15 cellular contexts compared by ENCODE assay signal in the genomic region with DNA sequence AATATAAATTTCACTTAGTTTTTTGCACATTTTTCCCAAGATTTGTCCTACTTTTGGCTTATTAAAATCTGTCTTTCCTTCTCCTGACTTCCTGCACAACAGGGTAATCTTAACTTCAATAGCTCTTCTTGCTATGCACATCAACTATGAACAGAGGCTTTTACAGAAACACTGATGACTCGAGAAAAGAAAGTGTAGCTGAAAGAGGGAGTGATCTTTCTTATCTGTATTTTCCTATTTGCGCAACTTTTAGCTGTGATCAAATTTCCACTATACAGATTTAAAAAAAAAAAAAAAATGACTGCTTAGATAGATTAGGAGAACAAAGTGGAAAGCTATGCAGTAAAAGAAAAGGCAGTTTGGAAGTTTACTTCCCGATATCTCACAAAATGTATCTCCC.
DNase-seq lines count a peak whose midpoint lies in the region; ATAC-seq and TF ChIP-seq lines count a peak whose summit lies in the region.
"Had no signal": no experiment of that assay in that cellular context is flagged by ENCODE, and none has a peak within 500 bp of the region (broad histone marks: within the 10 kb centered on the region; RNA-seq: fewer than 3 reads in every experiment).

No MANE protein-coding gene starts in this region.

- H3K9me3 ChIP-seq in GM23248 (ENCODE audit: low read depth), result no peaks in the 10 kb centered on the region
- no peaks in the 10 kb centered on the region for H3K9me3 ChIP-seq in PC-3 (ENCODE audit: low read length)
- H3K9me3 ChIP-seq in mesenchymal stem cell (ENCODE audit: control insufficient read depth, low read length), result peaks cover 3% of the 10 kb centered on the region
- H3K9me3 ChIP-seq in BE2C, result no peaks in the 10 kb centered on the region
- H3K9me3 ChIP-seq: BLaER1, Caco-2 had no signal

- H3K9me2 ChIP-seq in GM23248 (ENCODE audit: insufficient read depth) (no peaks in the 10 kb centered on the region; the same call in 1 of the 2 replicates), PC-3 (replicated peaks; ENCODE audit: low read length) (no peaks in the 10 kb centered on the region)

- peak; percentile 32 for DNase-seq in GM23248
- DNase-seq in PC-3, result no peak
- DNase-seq in choroid plexus epithelial cell (ENCODE audit: low read depth), result peak; percentile 60
- DNase-seq in mesenchymal stem cell, result peak; percentile 38
- DNase-seq in T-cell, result no peak
- DNase-seq in BE2C, result no peak
- no peak for DNase-seq in DMS 273 treated with DMSO at 0.1 percent for 48 hours (lab: John Stamatoyannopoulos, UW)
- DNase-seq: Caco-2; CD8-positive, alpha-beta memory T cell; DMS53; GF-D8 had no signal

- H2BK5ac ChIP-seq in mesenchymal stem cell (ENCODE audit: low read depth, low read length, poor library complexity, severe bottlenecking), result no peak overlapping the region

- intact Hi-C loops in PC-3 (cut with micrococcal nuclease), result no loop called here

- H3K9me3 Mint-ChIP-seq in T-cell, result peaks cover 0 to 8% (median 0%) of the 10 kb centered on the region in 3 donors
- H3K9me3 Mint-ChIP-seq: IgD-negative memory B cell had no signal

- H3K4me2 ChIP-seq in GM23248 (ENCODE audit: unreplicated experiment), result no peak overlapping the region
- H3K4me2 ChIP-seq in PC-3 (ENCODE audit: low read length), result peak overlapping the region; percentile 40
- H3K4me2 ChIP-seq in mesenchymal stem cell (ENCODE audit: low read length, poor library complexity, severe bottlenecking), result no peak overlapping the region
- H3K4me2 ChIP-seq: BLaER1 had no signal

- H2BK12ac ChIP-seq in mesenchymal stem cell (ENCODE audit: low read length in 2 of 2), result no peak overlapping the region

- no peak overlapping the region for H4K8ac ChIP-seq in mesenchymal stem cell (ENCODE audit: low read length)

- no peak overlapping the region for H2AK5ac ChIP-seq in mesenchymal stem cell (ENCODE audit: low read length, severe bottlenecking)

- H3K79me2 ChIP-seq in GM23248 (ENCODE audit: insufficient read depth) (peaks cover 85% of the 10 kb centered on the region), PC-3 (ENCODE audit: low read length) (no peaks in the 10 kb centered on the region)

- H3K18ac ChIP-seq in mesenchymal stem cell (ENCODE audit: low read depth in 1 of 2, low read length in 2 of 2), result no peak overlapping the region

- H3K4me3 ChIP-seq in GM23248, result no peak overlapping the region
- H3K4me3 ChIP-seq in PC-3 (ENCODE audit: low read length), result no peak overlapping the region
- H3K4me3 ChIP-seq in choroid plexus epithelial cell (ENCODE audit: low read depth, low read length), result no peak overlapping the region
- H3K4me3 ChIP-seq in mesenchymal stem cell (ENCODE audit: insufficient read depth in 1 of 2, low read depth in 1 of 2, low read length in 2 of 2), result no peak overlapping the region
- no peak overlapping the region for H3K4me3 ChIP-seq in BE2C (ENCODE audit: low read depth, low read length)
- H3K4me3 ChIP-seq: BLaER1 had no signal

- no peaks in the 10 kb centered on the region for H3K4me1 Mint-ChIP-seq in T-cell
- H3K4me1 Mint-ChIP-seq: CD8-positive, alpha-beta memory T cell had no signal

- H2AFZ ChIP-seq in GM23248, result no peak overlapping the region
- no peak overlapping the region for H2AFZ ChIP-seq in PC-3 (ENCODE audit: low read length)
- no peak overlapping the region for H2AFZ ChIP-seq in mesenchymal stem cell (ENCODE audit: low read depth, low read length)

- H3K36me3 ChIP-seq in GM23248 (ENCODE audit: low read depth), result no peaks in the 10 kb centered on the region
- no peaks in the 10 kb centered on the region for H3K36me3 ChIP-seq in PC-3 (ENCODE audit: low read depth, low read length)
- no peaks in the 10 kb centered on the region for H3K36me3 ChIP-seq in mesenchymal stem cell (ENCODE audit: control insufficient read depth in 1 of 2, insufficient read depth in 2 of 2, low read depth in 1 of 2, low read length in 2 of 2)
- no peaks in the 10 kb centered on the region for H3K36me3 ChIP-seq in BE2C
- H3K36me3 ChIP-seq: BLaER1 had no signal

- H3K14ac ChIP-seq in mesenchymal stem cell (ENCODE audit: low read length in 2 of 2), result no peak overlapping the region

- 75 to 77% methylated on average over 3 of the region's 3 CpGs for WGBS in GM23248 (ENCODE audit: low coverage in 1 of 2, low lambda C conversion rate in 2 of 2, missing lambda C conversion rate in 2 of 2), 2 experiments
- WGBS in mesenchymal stem cell, result 100% methylated on average over 1 of the region's 3 CpGs

- H3K27me3 ChIP-seq in GM23248 (replicated peaks; ENCODE audit: insufficient read depth), result no peaks in the 10 kb centered on the region
- H3K27me3 ChIP-seq in PC-3 (ENCODE audit: low read length), result no peaks in the 10 kb centered on the region
- no peaks in the 10 kb centered on the region for H3K27me3 ChIP-seq in mesenchymal stem cell (ENCODE audit: control insufficient read depth in 1 of 2, insufficient read depth in 1 of 2, low read length in 2 of 2)
- no peaks in the 10 kb centered on the region for H3K27me3 ChIP-seq in BE2C
- H3K27me3 ChIP-seq: BLaER1 had no signal

- 0 out of 2 replicates have a peak overlapping the region, but pooled peaks have one; percentile 13 for H3K27ac ChIP-seq in GM23248
- peak overlapping the region; percentile 21; the same call in 1 of the 2 replicates for H3K27ac ChIP-seq in PC-3 (ENCODE audit: low read length)
- no peak overlapping the region for H3K27ac ChIP-seq in mesenchymal stem cell (ENCODE audit: low read length, poor library complexity, severe bottlenecking)
- H3K27ac ChIP-seq: 22Rv1, BLaER1 had no signal

- H3K4ac ChIP-seq in mesenchymal stem cell (ENCODE audit: low read depth in 1 of 2, low read length in 2 of 2), result no peak overlapping the region

- H3K4me1 ChIP-seq in GM23248 (ENCODE audit: insufficient read depth) (peaks cover 15% of the 10 kb centered on the region), PC-3 (ENCODE audit: insufficient read depth, low read length) (peaks cover 22% of the 10 kb centered on the region), mesenchymal stem cell (ENCODE audit: control insufficient read depth, insufficient read depth, low read depth, low read length) (peaks cover 7% of the 10 kb centered on the region), BE2C (peaks cover 73% of the 10 kb centered on the region)
- H3K4me1 ChIP-seq: Caco-2 had no signal

- H2BK120ac ChIP-seq in mesenchymal stem cell (ENCODE audit: low read depth, low read length), result no peak overlapping the region

- ATAC-seq in PC-3 (0 out of 2 replicates have a peak, but pooled peaks have one; percentile 11), T-cell (replicated peaks in 1 of 4) (no peak)
- ATAC-seq: HCT116 had no signal

- H4K20me1 ChIP-seq in GM23248 (ENCODE audit: insufficient read depth) (no peaks in the 10 kb centered on the region; the same call in 1 of the 2 replicates), PC-3 (ENCODE audit: low read length) (no peaks in the 10 kb centered on the region)
- H4K20me1 ChIP-seq: BLaER1 had no signal

- no peaks in the 10 kb centered on the region for H3K27me3 Mint-ChIP-seq in T-cell
- H3K27me3 Mint-ChIP-seq: CD8-positive, alpha-beta memory T cell; IgD-negative memory B cell had no signal

- BruUV-seq in PC-3 (replicated peaks; lab: Mats Ljungman, UMichigan), result no TSS peak

- CTCF ChIA-PET in PC-3 (lab: Charles Lee) (no interaction called here), T-cell (lab: Charles Lee) (no interaction called here)

- TF ChIP-seq CTCF in PC-3 (conservative IDR thresholded peaks at IDR 0.05; ENCODE audit: low read depth, low read length) (no peak), choroid plexus epithelial cell (conservative IDR thresholded peaks at IDR 0.05; ENCODE audit: low read depth, low read length) (no peak), BE2C (IDR thresholded peaks at IDR 0.05; ENCODE audit: low read depth, low read length) (no peak)

- H3K79me1 ChIP-seq in mesenchymal stem cell (replicated peaks; ENCODE audit: low read length, poor library complexity, severe bottlenecking), result peaks cover 11% of the 10 kb centered on the region

- H3K4me3 Mint-ChIP-seq in T-cell, result no peak overlapping the region
- H3K4me3 Mint-ChIP-seq: CD8-positive, alpha-beta memory T cell; IgD-negative memory B cell had no signal

- in situ Hi-C loops in GM23248 (cut with MboI), result no loop called here

- no peak overlapping the region for H3K9ac ChIP-seq in GM23248
- H3K9ac ChIP-seq in PC-3 (ENCODE audit: low read length), result no peak overlapping the region
- H3K9ac ChIP-seq in mesenchymal stem cell (ENCODE audit: low read length), result no peak overlapping the region
- H3K9ac ChIP-seq: BLaER1 had no signal

- no peaks in the 10 kb centered on the region for H3K36me3 Mint-ChIP-seq in T-cell
- H3K36me3 Mint-ChIP-seq: CD8-positive, alpha-beta memory T cell; IgD-negative memory B cell had no signal

- H3K23ac ChIP-seq in mesenchymal stem cell (ENCODE audit: low read length in 2 of 2), result no peak overlapping the region

- POLR2A ChIA-PET in PC-3 (lab: Charles Lee; ENCODE audit: unreplicated experiment), result no interaction called here
- POLR2A ChIA-PET in T-cell (lab: Charles Lee), result no interaction called here

- H3F3A ChIP-seq in GM23248 (ENCODE audit: insufficient read depth) (peaks cover 15% of the 10 kb centered on the region), PC-3 (ENCODE audit: low read length, unreplicated experiment) (no peaks in the 10 kb centered on the region)

- H3K27ac Mint-ChIP-seq in T-cell, result no peak overlapping the region
- H3K27ac Mint-ChIP-seq: CD8-positive, alpha-beta memory T cell; IgD-negative memory B cell had no signal

- H4K91ac ChIP-seq in mesenchymal stem cell (ENCODE audit: low read length), result no peak overlapping the region

- no peak overlapping the region for H2BK15ac ChIP-seq in mesenchymal stem cell (ENCODE audit: low read depth, poor library complexity, severe bottlenecking)

Comparison
In these comparisons a context has a peak if more than half of its experiments do, and no peak if none do; other contexts are left out.
1. DNase-seq: peak in GM23248 (single experiment), choroid plexus epithelial cell (single experiment) and mesenchymal stem cell (single experiment); none in PC-3 (single experiment), T-cell (0 of 34), BE2C (single experiment) and DMS 273 treated with DMSO at 0.1 percent for 48 hours (single experiment).